Comparison of ENCODE assay signal across 6 cellular contexts in genomic region chr9:41953007-41953406, GRCh38.
A peak's percentile ranks its signal among the peaks of the same experiment; 100 is the strongest.
DNase-seq lines count a peak whose midpoint lies in the region; ATAC-seq, FAIRE-seq and TF ChIP-seq lines count a peak whose summit lies in the region.
"Not testable (repeated sequence)": the region's sequence is repeated elsewhere in the genome, so short reads cannot be mapped to it uniquely, and the experiment has no call there.

No MANE protein-coding gene starts in this region.

- TF ChIP-seq POLR2A in K562 (conservative IDR thresholded peaks at IDR 0.05): not testable (repeated sequence)

- H3F3A ChIP-seq in GM23338 (replicated peaks; ENCODE audit: low read depth): not testable (repeated sequence)

- H4K20me1 ChIP-seq in GM23338 (replicated peaks; ENCODE audit: insufficient read depth); K562 (replicated peaks; ENCODE audit: control insufficient read depth, insufficient read depth, low read length): not testable (repeated sequence)

- not testable (repeated sequence) for H3K9me3 ChIP-seq in K562 (replicated peaks; ENCODE audit: control insufficient read depth, insufficient read depth, low read depth, low read length); kidney (ENCODE audit: control insufficient read depth in 1 of 2, low read length in 2 of 2); upper lobe of right lung

- not testable (repeated sequence) for H3K4me1 ChIP-seq in GM23338 (ENCODE audit: insufficient read depth); K562 (replicated peaks in 1 of 2; ENCODE audit: control insufficient read depth in 2 of 2, insufficient read depth in 2 of 2, low read length in 2 of 2); foreskin keratinocyte; kidney (ENCODE audit: control insufficient read depth in 1 of 2, insufficient read depth in 1 of 2, low read depth in 1 of 2, low read length in 2 of 2); upper lobe of right lung

- ATAC-seq in GM23338: peak; percentile 91
- ATAC-seq in K562: peak; percentile 56; the same call in 2 of the 3 replicates
- ATAC-seq in foreskin keratinocyte: peak; percentile 24
- ATAC-seq in upper lobe of right lung: peak; percentile 43

- H3K27me3 Mint-ChIP-seq in GM23338 (ENCODE audit: insufficient read depth, low read depth, poor library complexity): not testable (repeated sequence)

- H3K27me3 ChIP-seq in GM23338 (ENCODE audit: insufficient read depth); K562 (ENCODE audit: control insufficient read depth in 2 of 2, insufficient read depth in 2 of 2, low read length in 2 of 2); foreskin keratinocyte; upper lobe of right lung: not testable (repeated sequence)

- not testable (repeated sequence) for H3K36me3 Mint-ChIP-seq in GM23338 (ENCODE audit: low read depth)

- POLR2A ChIA-PET in K562 (lab: Yijun Ruan, JAX): not testable (repeated sequence)

- TF ChIP-seq EP300 in K562 (IDR thresholded peaks at IDR 0.05; ENCODE audit: low read length): not testable (repeated sequence)

- DNase-seq in GM23338 (ENCODE audit: low spot score) (peak; percentile 31), K562 (ENCODE audit: extremely low read depth in 1 of 4, low spot score in 3 of 4) (peak in 1 of 4 experiments; percentile 3), kidney (peak; percentile 34), retina (peak; percentile 43)
- DNase-seq in foreskin keratinocyte, upper lobe of right lung: not testable (repeated sequence)

- H3K4me3 ChIP-seq in GM23338: 0 out of 2 replicates have a peak overlapping the region, but pooled peaks have one; percentile 28
- not testable (repeated sequence) for H3K4me3 ChIP-seq in K562; kidney (ENCODE audit: low read length in 2 of 2); upper lobe of right lung

- not testable (repeated sequence) for H3K9me1 ChIP-seq in K562 (ENCODE audit: control insufficient read depth, insufficient read depth, low read length)

- not testable (repeated sequence) for H2AFZ ChIP-seq in GM23338; K562 (ENCODE audit: low read depth, low read length)

- H3K27ac ChIP-seq in GM23338 (ENCODE audit: low read depth); K562 (ENCODE audit: extremely low read depth, low read depth, low read length); foreskin keratinocyte; kidney (ENCODE audit: low read depth in 2 of 2, low read length in 2 of 2); upper lobe of right lung: not testable (repeated sequence)

- not testable (repeated sequence) for TF ChIP-seq CTCF in GM23338 (conservative IDR thresholded peaks at IDR 0.05; ENCODE audit: low read depth in 2 of 2); K562 (IDR thresholded peaks at IDR 0.05 in 2 of 3, conservative IDR thresholded peaks at IDR 0.05 in 1 of 3; ENCODE audit: insufficient read depth in 2 of 3, low read depth in 1 of 3, low read length in 3 of 3); foreskin keratinocyte (conservative IDR thresholded peaks at IDR 0.05); kidney (IDR thresholded peaks at IDR 0.05; ENCODE audit: borderline replicate concordance, extremely low read depth, insufficient read depth); upper lobe of right lung (IDR thresholded peaks at IDR 0.05)

- H3K4me1 Mint-ChIP-seq in GM23338: not testable (repeated sequence)

- H3K27ac Mint-ChIP-seq in GM23338: not testable (repeated sequence)

- H3K9ac ChIP-seq in K562 (ENCODE audit: insufficient read depth in 1 of 2, low read depth in 2 of 2, low read length in 2 of 2); kidney (ENCODE audit: low read length in 2 of 2): not testable (repeated sequence)

- in situ Hi-C loops in K562 (cut with MboI): not testable (repeated sequence)

- H3K36me3 ChIP-seq in GM23338 (ENCODE audit: insufficient read depth); K562 (ENCODE audit: control insufficient read depth, insufficient read depth, low read length); kidney (ENCODE audit: control insufficient read depth in 1 of 2, insufficient read depth in 2 of 2, low read length in 2 of 2); upper lobe of right lung: not testable (repeated sequence)

- H3K4me3 Mint-ChIP-seq in GM23338: not testable (repeated sequence)

- 20% methylated on average over 1 of the region's 43 CpGs for WGBS in K562 (ENCODE audit: insufficient coverage, low coverage, missing lambda C conversion rate)

- H3K9me2 ChIP-seq in GM23338 (ENCODE audit: insufficient read depth): not testable (repeated sequence)

- TF ChIP-seq RAD21 in K562 (CRISPR knock-in tag; conservative IDR thresholded peaks at IDR 0.05 in 1 of 2, IDR thresholded peaks at IDR 0.05 in 1 of 2): not testable (repeated sequence)

- intact Hi-C loops in K562 (cut with micrococcal nuclease); kidney (cut with DNase I); upper lobe of right lung (cut with DNase I): not testable (repeated sequence)

- H3K9me3 Mint-ChIP-seq in GM23338: not testable (repeated sequence)

- not testable (repeated sequence) for H3K79me2 ChIP-seq in GM23338 (replicated peaks; ENCODE audit: insufficient read depth); K562 (ENCODE audit: control insufficient read depth, insufficient read depth, low read length)

- CTCF ChIA-PET in K562 (lab: Yijun Ruan, JAX; ENCODE audit: low intra/inter-chr PET ratio): not testable (repeated sequence)

- FAIRE-seq in K562 (lab: Jason Lieb, UNC); kidney (lab: Jason Lieb, UNC): not testable (repeated sequence)

- BruUV-seq in K562 (replicated peaks; lab: Mats Ljungman, UMichigan): not testable (repeated sequence)

- H3K4me2 ChIP-seq in GM23338: peak overlapping the region; percentile 38; the same call in 1 of the 2 replicates
- H3K4me2 ChIP-seq in K562 (ENCODE audit: insufficient read depth, low read length): not testable (repeated sequence)

Comparison
In these comparisons a context has a peak if more than half of its experiments do, and no peak if none do; other contexts are left out.
1. ATAC-seq: peak in every context shown above with its lines; median percentile 91 in GM23338; 56 in K562; 43 in upper lobe of right lung; 24 in foreskin keratinocyte.